ENCODE assay signal across 8 cellular contexts in genomic region chr19:43503501-43504425, GRCh38. TPM values are rescaled to one million over a fixed set of nuclear protein-coding genes. Genes with fewer than 3 reads are reported as not detected.
DNase-seq lines count a peak whose midpoint lies in the region; ATAC-seq, FAIRE-seq and TF ChIP-seq lines count a peak whose summit lies in the region.

No MANE protein-coding gene starts in this region.

- H4K8ac ChIP-seq in H1 (ENCODE audit: extremely low read depth, insufficient read depth, low read length) = peak overlapping the region; percentile 46; the same call in 1 of the 2 replicates

- H3K9me3 Mint-ChIP-seq in CD8-positive, alpha-beta T cell = no peaks in the 10 kb centered on the region

- peaks cover 34% of the 10 kb centered on the region for H3K4me1 Mint-ChIP-seq in CD8-positive, alpha-beta T cell (ENCODE audit: low read depth)

- peak overlapping the region; percentile 72; the same call in 1 of the 2 replicates for H2BK15ac ChIP-seq in H1 (ENCODE audit: low read length)

- no peaks in the 10 kb centered on the region for H3K27me3 Mint-ChIP-seq in CD8-positive, alpha-beta T cell (ENCODE audit: low read depth)

- no peak for FAIRE-seq in H1 (lab: Jason Lieb, UNC)

- H3K4me2 ChIP-seq in H1 (ENCODE audit: insufficient read depth in 1 of 2, low read depth in 2 of 2, low read length in 2 of 2) = peak overlapping the region; percentile 88 to 95

- CTCF ChIA-PET in CD8-positive, alpha-beta T cell (lab: Charles Lee) = interaction anchor here (0.9 to 3.9 kb wide), 10 partner anchors 10 to 70 kb away, joined by 3 to 38 read pairs (median 3); no protein-coding TSS in a partner anchor
- CTCF ChIA-PET in H1 (lab: Charles Lee; ENCODE audit: partially characterized antibody) = interaction anchor here (0.6 to 2.3 kb wide), 15 partner anchors 9 to 78 kb away, joined by 3 to 15 read pairs (median 3); partner anchors contain the start of gene LYPD3

- peaks cover 2% of the 10 kb centered on the region for H3K36me3 ChIP-seq in CD8-positive, alpha-beta T cell (ENCODE audit: insufficient read depth, low read length)
- H3K36me3 ChIP-seq in H1 (ENCODE audit: control insufficient read depth in 2 of 4, insufficient read depth in 4 of 4, low read length in 3 of 4) = no peaks in the 10 kb centered on the region

- 12% methylated on average over 25 of the region's 64 CpGs; no CpG with 5 or more reads in 1 of the 2 experiments for WGBS in H1 (ENCODE audit: extremely low coverage in 1 of 2, insufficient coverage in 1 of 2, insufficient read length in 1 of 2, insufficient replicate concordance in 2 of 2, low coverage in 1 of 2, low lambda C conversion rate in 2 of 2, missing lambda C conversion rate in 1 of 2), 2 experiments

- intact Hi-C loops in CD8-positive, alpha-beta T cell (cut with DNase I, micrococcal nuclease) = loop anchor here (1.0 kb wide), 6 partner anchors 16 to 165 kb away; partner anchors contain the start of gene ZNF428 (in 1 of the 2)

- peak overlapping the region; percentile 35; the same call in 1 of the 2 replicates for H2BK5ac ChIP-seq in H1 (ENCODE audit: low read depth, low read length)

- peak overlapping the region; percentile 83 for H3K18ac ChIP-seq in H1 (ENCODE audit: extremely low read depth, low read length)

- no peaks in the 10 kb centered on the region for H3K9me3 ChIP-seq in CD8-positive, alpha-beta T cell (ENCODE audit: low read length)
- no peaks in the 10 kb centered on the region for H3K9me3 ChIP-seq in H1 (ENCODE audit: insufficient read depth in 2 of 2, low read depth in 1 of 2, low read length in 1 of 2)

- TF ChIP-seq RAD21 in H1 (IDR thresholded peaks at IDR 0.05 in 1 of 2, conservative IDR thresholded peaks at IDR 0.05 in 1 of 2; ENCODE audit: low read depth in 2 of 2, low read length in 2 of 2) = peak; percentile 34 to 37; a peak in 3 of 4 replicates

- TF ChIP-seq EP300 in H1 (IDR thresholded peaks at IDR 0.05; ENCODE audit: borderline replicate concordance in 1 of 2, low read depth in 2 of 2, low read length in 2 of 2) = no peak

- H3K14ac ChIP-seq in H1 (ENCODE audit: insufficient read length) = no peak overlapping the region

- TF ChIP-seq CTCF in CD8-positive, alpha-beta T cell (IDR thresholded peaks at IDR 0.05) = no peak
- peak; percentile 33 to 52 (median 51); a peak in 3 of 4 replicates for TF ChIP-seq CTCF in H1 (IDR thresholded peaks at IDR 0.05; ENCODE audit: control extremely low read depth in 1 of 3, insufficient read depth in 1 of 3, low read depth in 1 of 3, low read length in 3 of 3)

- 0 out of 2 replicates have a peak overlapping the region, but pooled peaks have one; percentile 39 for H2BK12ac ChIP-seq in H1 (ENCODE audit: low read depth, low read length)

- H3K9ac ChIP-seq in H1 (replicated peaks in 1 of 4; ENCODE audit: extremely low read depth in 1 of 4, low read depth in 3 of 4, low read length in 3 of 4) = peak overlapping the region in 3 of 4 experiments; percentile 28 to 49 (median 34); a peak in 4 of 7 replicates

- H2AK5ac ChIP-seq in H1 (ENCODE audit: low read depth, low read length) = no peak overlapping the region

- no peaks in the 10 kb centered on the region for H3K27me3 ChIP-seq in CD8-positive, alpha-beta T cell (ENCODE audit: insufficient read depth, low read length)
- peaks cover 3 to 16% (median 14%) of the 10 kb centered on the region in 4 experiments for H3K27me3 ChIP-seq in H1 (replicated peaks in 1 of 4; ENCODE audit: control insufficient read depth in 3 of 4, extremely low read depth in 1 of 4, insufficient read depth in 3 of 4, low read length in 3 of 4)

- H3K23ac ChIP-seq in H1 (ENCODE audit: insufficient read length) = no peak overlapping the region

- peaks cover 0 to 2% of the 10 kb centered on the region in 2 experiments for H4K20me1 ChIP-seq in H1 (replicated peaks in 1 of 2; ENCODE audit: control insufficient read depth in 1 of 2, insufficient read depth in 2 of 2, low read length in 2 of 2)

- H3K27ac ChIP-seq in CD8-positive, alpha-beta T cell (ENCODE audit: low read depth, low read length) = peak overlapping the region; percentile 86
- H3K27ac ChIP-seq in H1 (ENCODE audit: low read depth, low read length) = no peak overlapping the region

- H2AFZ ChIP-seq in H1 (ENCODE audit: low read length) = peak overlapping the region; percentile 10; the same call in 1 of the 2 replicates

- POLR2A ChIA-PET in CD8-positive, alpha-beta T cell (lab: Charles Lee) = interaction anchor here (0.7 to 2.8 kb wide), 15 partner anchors 9 to 92 kb away, joined by 3 to 44 read pairs (median 3); partner anchors contain the start of genes IRGQ and ZNF576
- POLR2A ChIA-PET in H1 (lab: Charles Lee; ENCODE audit: partially characterized antibody) = interaction anchor here (0.6 to 1.5 kb wide), 6 partner anchors 17 to 1103 kb away, joined by 3 to 4 read pairs (median 3); partner anchors contain the start of gene LYPD3

- no peaks in the 10 kb centered on the region for H3K79me1 ChIP-seq in H1 (ENCODE audit: low read depth, low read length)

- no peak overlapping the region for H2BK20ac ChIP-seq in H1 (ENCODE audit: low read length)

- TF ChIP-seq POLR2A in H1 (IDR thresholded peaks at IDR 0.05; ENCODE audit: control extremely low read depth in 1 of 2, low read depth in 2 of 2, low read length in 2 of 2) = no peak

- H3K56ac ChIP-seq in H1 (replicated peaks; ENCODE audit: insufficient read length, low read depth, low read length) = peak overlapping the region; percentile 65

- H4K91ac ChIP-seq in H1 (replicated peaks; ENCODE audit: insufficient read length, low read length) = no peak overlapping the region

- H3K4me3 ChIP-seq in CD8-positive, alpha-beta T cell (ENCODE audit: low read depth, low read length) = peak overlapping the region; percentile 97
- peak overlapping the region; percentile 74 to 91 (median 76) for H3K4me3 ChIP-seq in H1 (ENCODE audit: extremely low read depth in 1 of 4, insufficient read depth in 2 of 4, low read depth in 3 of 4, low read length in 4 of 4)

- peaks cover 43% of the 10 kb centered on the region for H3K36me3 Mint-ChIP-seq in CD8-positive, alpha-beta T cell

- H3K23me2 ChIP-seq in H1 (ENCODE audit: low read depth, low read length) = peaks cover 18% of the 10 kb centered on the region; the same call in 1 of the 2 replicates

- no peaks in the 10 kb centered on the region for H3K79me2 ChIP-seq in H1 (ENCODE audit: control insufficient read depth in 1 of 2, insufficient read depth in 2 of 2, low read length in 2 of 2)

- peak overlapping the region; percentile 72 for H4K5ac ChIP-seq in H1 (ENCODE audit: insufficient read length, low read depth, low read length)

- peaks cover 19% of the 10 kb centered on the region for H3K4me1 ChIP-seq in CD8-positive, alpha-beta T cell (ENCODE audit: insufficient read depth, low read length)
- peaks cover 0 to 6% (median 0%) of the 10 kb centered on the region in 4 experiments; a peak in 1 of 7 replicates for H3K4me1 ChIP-seq in H1 (replicated peaks in 1 of 4; ENCODE audit: control insufficient read depth in 3 of 4, insufficient read depth in 4 of 4, low read length in 3 of 4)

- DNase-seq in CD8-positive, alpha-beta T cell = peak; percentile 98 to 100 (median 99)
- peak; percentile 92 for DNase-seq in HK-2 (ENCODE audit: unreplicated experiment)
- DNase-seq in NK-92 (lab: John Stamatoyannopoulos, UW; ENCODE audit: unreplicated experiment) = peak; percentile 89
- DNase-seq in activated CD8-positive, alpha-beta memory T cell treated with anti-CD3 and anti-CD28 coated beads for 24 hours = peak; percentile 99
- DNase-seq in H1 (ENCODE audit: low read depth in 1 of 2, low spot score in 2 of 2) = peak; percentile 87 to 99
- DNase-seq in mesenteric fat pad (ENCODE audit: low spot score) = peak; percentile 96
- peak; percentile 99 for DNase-seq in stimulated activated CD8-positive, alpha-beta memory T cell treated with anti-CD3 and anti-CD28 coated beads, Interleukin-15, amount 100 ng/mL, for 1 hour (ENCODE audit: low read depth)

- no peak overlapping the region for H2BK120ac ChIP-seq in H1 (replicated peaks; ENCODE audit: low read depth, low read length)

- H3K4me3 Mint-ChIP-seq in CD8-positive, alpha-beta T cell = peak overlapping the region; percentile 97

- H3K27ac Mint-ChIP-seq in CD8-positive, alpha-beta T cell = peak overlapping the region; percentile 96

- ATAC-seq in CD8-positive, alpha-beta T cell = peak; percentile 95
- peak; percentile 87 for ATAC-seq in GM19452 (IDR thresholded peaks at IDR 0.05; ENCODE audit: unreplicated experiment)

- no peak overlapping the region for H3K4ac ChIP-seq in H1 (replicated peaks; ENCODE audit: insufficient read length, low read depth, low read length)

RNA-seq across cellular contexts. Expression of gene PHLDB3, which starts 0.8 kb away (rescaled TPM):
- total RNA-seq in CD8-positive, alpha-beta T cell = 100 to 1,000 TPM; 149 to 166 TPM
- total RNA-seq in H1 (2021; fragmentation: NEBNext Ultra II Directional; extraction: Animal tissue kit (Norgen Biotek cat#: 25700)) = 7.5 and 8.5 TPM in 2 replicates
- 4.0 and 6.5 TPM in 2 replicates for polyA plus RNA-seq in H1 (2011; rRNA removed)
- polyA plus RNA-seq in H1 (2011; cell fraction: cytosol; rRNA removed) = 6.4 TPM
- polyA plus RNA-seq in H1 (2011; cell fraction: nucleus; rRNA removed) = 15.0 TPM
- polyA plus RNA-seq in H1 (2012, experiment 1 of 2) = 4.4 to 7.9 TPM (median 7.4 TPM) in 4 replicates
- polyA plus RNA-seq in H1 (2012, experiment 2 of 2) = 4.7 TPM
- polyA plus RNA-seq in H1 (2013, experiment 1 of 2) = 5.8 TPM
- 6.0 TPM for polyA plus RNA-seq in H1 (2013, experiment 2 of 2)
- 3.1 and 3.2 TPM in 2 replicates for polyA minus RNA-seq in H1 (2011; rRNA and poly(A)+ RNA removed)
- polyA minus RNA-seq in H1 (2011; cell fraction: cytosol; rRNA and poly(A)+ RNA removed) = 6.4 TPM
- polyA minus RNA-seq in H1 (2011; cell fraction: nucleus; rRNA and poly(A)+ RNA removed) = 9.0 TPM
- total RNA-seq in mesenteric fat pad = 5.5 TPM

RNA-seq across cellular contexts. Expression of gene ETHE1, which starts 23.2 kb away (rescaled TPM):
- total RNA-seq in CD8-positive, alpha-beta T cell = 10 to 100 TPM; 17.2 to 17.6 TPM
- 18.6 and 19.9 TPM in 2 replicates for total RNA-seq in H1 (2021; fragmentation: NEBNext Ultra II Directional; extraction: Animal tissue kit (Norgen Biotek cat#: 25700))
- polyA plus RNA-seq in H1 (2011; rRNA removed) = 92.7 and 96.0 TPM in 2 replicates
- 53.2 TPM for polyA plus RNA-seq in H1 (2011; cell fraction: cytosol; rRNA removed)
- polyA plus RNA-seq in H1 (2011; cell fraction: nucleus; rRNA removed) = 79.8 TPM
- polyA plus RNA-seq in H1 (2012, experiment 1 of 2) = 17.1 to 36.3 TPM (median 33.6 TPM) in 4 replicates
- 32.6 TPM for polyA plus RNA-seq in H1 (2012, experiment 2 of 2)
- 38.2 TPM for polyA plus RNA-seq in H1 (2013, experiment 1 of 2)
- 32.9 TPM for polyA plus RNA-seq in H1 (2013, experiment 2 of 2)
- polyA minus RNA-seq in H1 (2011; rRNA and poly(A)+ RNA removed) = 30.1 and 31.6 TPM in 2 replicates
- polyA minus RNA-seq in H1 (2011; cell fraction: cytosol; rRNA and poly(A)+ RNA removed) = 15.7 TPM
- polyA minus RNA-seq in H1 (2011; cell fraction: nucleus; rRNA and poly(A)+ RNA removed) = 10.8 TPM
- 20.4 TPM for total RNA-seq in mesenteric fat pad

RNA-seq across cellular contexts. Expression of gene ZNF575, which starts 29.2 kb away (rescaled TPM):
- 1 to 10 TPM; 2.4 to 3.4 TPM for total RNA-seq in CD8-positive, alpha-beta T cell
- not detected in 2 replicates for total RNA-seq in H1 (2021; fragmentation: NEBNext Ultra II Directional; extraction: Animal tissue kit (Norgen Biotek cat#: 25700))
- 0.05 and 0.16 TPM in 2 replicates for polyA plus RNA-seq in H1 (2011; rRNA removed)
- polyA plus RNA-seq in H1 (2011; cell fraction: cytosol; rRNA removed) = not detected
- polyA plus RNA-seq in H1 (2011; cell fraction: nucleus; rRNA removed) = 0.10 TPM
- 0.25 to 0.71 TPM (median 0.55 TPM) in 4 replicates for polyA plus RNA-seq in H1 (2012, experiment 1 of 2)
- polyA plus RNA-seq in H1 (2012, experiment 2 of 2) = 0.16 TPM
- 0.28 TPM for polyA plus RNA-seq in H1 (2013, experiment 1 of 2)
- 0.20 TPM for polyA plus RNA-seq in H1 (2013, experiment 2 of 2)
- polyA minus RNA-seq in H1 (2011; rRNA and poly(A)+ RNA removed) = not detected in 2 replicates
- polyA minus RNA-seq in H1 (2011; cell fraction: cytosol; rRNA and poly(A)+ RNA removed) = not detected
- polyA minus RNA-seq in H1 (2011; cell fraction: nucleus; rRNA and poly(A)+ RNA removed) = 0.30 TPM
- total RNA-seq in mesenteric fat pad = 1.7 TPM

RNA-seq across cellular contexts. Expression of gene LYPD3, which starts 38.4 kb away (rescaled TPM):
- total RNA-seq in CD8-positive, alpha-beta T cell = 10 to 100 TPM; 70.0 to 72.3 TPM
- 4.0 and 4.1 TPM in 2 replicates for total RNA-seq in H1 (2021; fragmentation: NEBNext Ultra II Directional; extraction: Animal tissue kit (Norgen Biotek cat#: 25700))
- polyA plus RNA-seq in H1 (2011; rRNA removed) = 16.4 and 18.4 TPM in 2 replicates
- polyA plus RNA-seq in H1 (2011; cell fraction: cytosol; rRNA removed) = 7.3 TPM
- 10.4 TPM for polyA plus RNA-seq in H1 (2011; cell fraction: nucleus; rRNA removed)
- polyA plus RNA-seq in H1 (2012, experiment 1 of 2) = 4.2 to 7.0 TPM (median 5.4 TPM) in 4 replicates
- 5.2 TPM for polyA plus RNA-seq in H1 (2012, experiment 2 of 2)
- polyA plus RNA-seq in H1 (2013, experiment 1 of 2) = 6.0 TPM
- 5.9 TPM for polyA plus RNA-seq in H1 (2013, experiment 2 of 2)
- polyA minus RNA-seq in H1 (2011; rRNA and poly(A)+ RNA removed) = 2.0 and 2.5 TPM in 2 replicates
- polyA minus RNA-seq in H1 (2011; cell fraction: cytosol; rRNA and poly(A)+ RNA removed) = 3.4 TPM
- 3.5 TPM for polyA minus RNA-seq in H1 (2011; cell fraction: nucleus; rRNA and poly(A)+ RNA removed)
- 3.0 TPM for total RNA-seq in mesenteric fat pad

Comparison
In these comparisons a context has a peak if more than half of its experiments do, and no peak if none do; other contexts are left out.
1. RNA of gene PHLDB3, which starts 0.8 kb away (total RNA-seq): 149 to 166 TPM in CD8-positive, alpha-beta T cell; 7.5 to 8.5 TPM in H1 and 5.5 TPM in mesenteric fat pad (single experiment); every median in the first group is over 10 times any median in the second.
2. Peak in every context shown above with its lines, with median percentiles within 50 percentile points of each other: DNase-seq.